12 cellular contexts compared by ENCODE assay signal in genomic region chr2:24122-24521, GRCh38. TPM values are rescaled to one million over a fixed set of nuclear protein-coding genes. Genes with fewer than 3 reads are reported as not detected.
DNase-seq lines count a peak whose midpoint lies in the region; ATAC-seq and TF ChIP-seq lines count a peak whose summit lies in the region.
"Had no signal": no experiment of that assay in that cellular context is flagged by ENCODE, and none has a peak within 500 bp of the region (broad histone marks: within the 10 kb centered on the region; RNA-seq: fewer than 3 reads in every experiment).

No MANE protein-coding gene starts in this region.

- H3K9me3 Mint-ChIP-seq in endodermal cell, result peaks cover 6% of the 10 kb centered on the region
- H3K9me3 Mint-ChIP-seq: type B pancreatic cell had no signal

- H3K36me3 Mint-ChIP-seq in endodermal cell (ENCODE audit: low read depth), result no peaks in the 10 kb centered on the region
- H3K36me3 Mint-ChIP-seq: type B pancreatic cell had no signal

- H3K4me1 ChIP-seq in endodermal cell (ENCODE audit: control insufficient read depth, insufficient read depth, low read length), result no peaks in the 10 kb centered on the region

- no peak overlapping the region for H3K9ac ChIP-seq in endodermal cell (ENCODE audit: extremely low read depth, low read length, poor library complexity, severe bottlenecking)

- ATAC-seq in GM18508 (IDR thresholded peaks at IDR 0.05; ENCODE audit: insufficient read depth, unreplicated experiment), result peak; percentile 98
- ATAC-seq in GM21390 (IDR thresholded peaks at IDR 0.05; ENCODE audit: unreplicated experiment), result peak; percentile 90
- ATAC-seq in HG03378 (IDR thresholded peaks at IDR 0.05; ENCODE audit: unreplicated experiment), result peak; percentile 85

- H3K4me1 Mint-ChIP-seq in endodermal cell, result peaks cover 29% of the 10 kb centered on the region

- no peaks in the 10 kb centered on the region for H3K36me3 ChIP-seq in endodermal cell (ENCODE audit: control insufficient read depth, insufficient read depth, low read length)

- POLR2A ChIA-PET in HEK293T (lab: Yijun Ruan, JAX), result no interaction called here

- H3K4me3 Mint-ChIP-seq in endodermal cell, result peak overlapping the region; percentile 23
- H3K4me3 Mint-ChIP-seq: type B pancreatic cell had no signal

- no peaks in the 10 kb centered on the region for H3K9me3 ChIP-seq in endodermal cell (ENCODE audit: control insufficient read depth, low read length)

- H3K27me3 ChIP-seq in endodermal cell (ENCODE audit: control insufficient read depth, insufficient read depth, low read length, poor library complexity, severe bottlenecking), result peaks cover 16% of the 10 kb centered on the region

- no peak for TF ChIP-seq CTCF in endodermal cell (conservative IDR thresholded peaks at IDR 0.05)

- DNase-seq in endodermal cell (no peak), NCI-H345 treated with DMSO at 0.1 percent for 48 hours (lab: John Stamatoyannopoulos, UW; ENCODE audit: unreplicated experiment) (no peak), NCI-H146 treated with DMSO at 0.1 percent for 48 hours (lab: John Stamatoyannopoulos, UW; ENCODE audit: unreplicated experiment) (no peak), HEK293T (ENCODE audit: extremely low spot score) (no peak)
- no peak for DNase-seq in stimulated activated CD4-positive, alpha-beta T cell treated with anti-CD3 and anti-CD28 coated beads, Interleukin-4, amount 100 ng/mL, for 4 hours
- DNase-seq: NCI-H510A treated with DMSO at 0.1 percent for 48 hours; stimulated activated CD4-positive, alpha-beta T cell treated with anti-CD3 and anti-CD28 coated beads, Interleukin-15, amount 100 ng/mL, for 24 hours had no signal

- peaks cover 46% of the 10 kb centered on the region for H3K27me3 Mint-ChIP-seq in endodermal cell (ENCODE audit: insufficient read depth)

- H3K4me3 ChIP-seq in endodermal cell (ENCODE audit: low read length), result no peak overlapping the region

- no peak overlapping the region for H3K27ac Mint-ChIP-seq in endodermal cell
- H3K27ac Mint-ChIP-seq: type B pancreatic cell had no signal

- H3K27ac ChIP-seq in endodermal cell (ENCODE audit: low read depth, low read length), result no peak overlapping the region

- CTCF ChIA-PET in HEK293T (lab: Yijun Ruan, JAX), result no interaction called here

TF ChIP-seq in HEK293T, 16 proteins besides CTCF, POLR2A, EP300 and RAD21:
- no peak for TF ChIP-seq BHLHE40 (IDR thresholded peaks at IDR 0.05; ENCODE audit: borderline replicate concordance)
- no peak for TF ChIP-seq L3MBTL2 (conservative IDR thresholded peaks at IDR 0.05)
- TF ChIP-seq TARDBP (IDR thresholded peaks at IDR 0.05), result no peak
- no peak for TF ChIP-seq SP1 (IDR thresholded peaks at IDR 0.05)

RNA-seq across cellular contexts. Expression of gene FAM110C, which starts 22.2 kb away (rescaled TPM):
- 1 to 10 TPM; 1.8 to 2.1 TPM for total RNA-seq in endodermal cell
- polyA plus RNA-seq in endodermal cell (2013, experiment 1 of 2), result 0.64 TPM
- 0.62 TPM for polyA plus RNA-seq in endodermal cell (2013, experiment 2 of 2)
- total RNA-seq: fibroblast of lung had no signal
- polyA plus RNA-seq: fibroblast of lung had no signal
